Comparison of ENCODE assay signal across 1 cellular context in the genomic region with DNA sequence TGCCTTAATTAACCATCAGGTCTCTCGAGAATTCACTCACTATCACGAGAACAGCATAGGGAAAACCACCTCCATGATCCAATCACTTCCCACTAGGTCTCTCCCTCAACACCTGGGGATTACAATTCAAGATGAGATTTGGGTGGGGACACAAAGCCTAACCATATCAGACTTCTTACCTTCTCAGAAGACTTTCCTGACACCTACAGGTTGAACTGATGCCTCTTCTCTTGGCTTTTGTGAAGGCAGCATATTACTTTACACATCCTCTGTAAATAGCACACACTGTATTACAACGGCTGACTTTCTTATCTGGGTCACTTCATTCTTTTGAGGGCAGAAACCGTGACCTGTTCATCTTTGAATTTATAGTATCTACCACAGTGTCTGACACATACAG.
TF ChIP-seq lines count a peak whose summit lies in the region.

No MANE protein-coding gene starts in this region.

TF ChIP-seq in HepG2, 621 proteins besides CTCF, POLR2A, EP300 and RAD21 (continued from another document):
- TF ChIP-seq, protein P1, sequence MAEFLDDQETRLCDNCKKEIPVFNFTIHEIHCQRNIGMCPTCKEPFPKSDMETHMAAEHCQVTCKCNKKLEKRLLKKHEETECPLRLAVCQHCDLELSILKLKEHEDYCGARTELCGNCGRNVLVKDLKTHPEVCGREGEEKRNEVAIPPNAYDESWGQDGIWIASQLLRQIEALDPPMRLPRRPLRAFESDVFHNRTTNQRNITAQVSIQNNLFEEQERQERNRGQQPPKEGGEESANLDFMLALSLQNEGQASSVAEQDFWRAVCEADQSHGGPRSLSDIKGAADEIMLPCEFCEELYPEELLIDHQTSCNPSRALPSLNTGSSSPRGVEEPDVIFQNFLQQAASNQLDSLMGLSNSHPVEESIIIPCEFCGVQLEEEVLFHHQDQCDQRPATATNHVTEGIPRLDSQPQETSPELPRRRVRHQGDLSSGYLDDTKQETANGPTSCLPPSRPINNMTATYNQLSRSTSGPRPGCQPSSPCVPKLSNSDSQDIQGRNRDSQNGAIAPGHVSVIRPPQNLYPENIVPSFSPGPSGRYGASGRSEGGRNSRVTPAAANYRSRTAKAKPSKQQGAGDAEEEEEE (CRISPR knock-in tag; IDR thresholded peaks at IDR 0.05; ENCODE audit: borderline replicate concordance), result no peak
- TF ChIP-seq HOMEZ (CRISPR knock-in tag; IDR thresholded peaks at IDR 0.05; ENCODE audit: low read depth) (peak; percentile 81), LCORL (IDR thresholded peaks at IDR 0.05) (no peak), LCORL (CRISPR knock-in tag; IDR thresholded peaks at IDR 0.05) (0 out of 2 replicates have a peak, but pooled peaks have one; percentile 22), FOSL1 (CRISPR knock-in tag; IDR thresholded peaks at IDR 0.05; ENCODE audit: borderline replicate concordance) (no peak), ZSCAN5A (CRISPR knock-in tag; IDR thresholded peaks at IDR 0.05; ENCODE audit: borderline replicate concordance) (peak; percentile 100)
